Comparison of ENCODE assay signal across 27 cellular contexts in the genomic region with DNA sequence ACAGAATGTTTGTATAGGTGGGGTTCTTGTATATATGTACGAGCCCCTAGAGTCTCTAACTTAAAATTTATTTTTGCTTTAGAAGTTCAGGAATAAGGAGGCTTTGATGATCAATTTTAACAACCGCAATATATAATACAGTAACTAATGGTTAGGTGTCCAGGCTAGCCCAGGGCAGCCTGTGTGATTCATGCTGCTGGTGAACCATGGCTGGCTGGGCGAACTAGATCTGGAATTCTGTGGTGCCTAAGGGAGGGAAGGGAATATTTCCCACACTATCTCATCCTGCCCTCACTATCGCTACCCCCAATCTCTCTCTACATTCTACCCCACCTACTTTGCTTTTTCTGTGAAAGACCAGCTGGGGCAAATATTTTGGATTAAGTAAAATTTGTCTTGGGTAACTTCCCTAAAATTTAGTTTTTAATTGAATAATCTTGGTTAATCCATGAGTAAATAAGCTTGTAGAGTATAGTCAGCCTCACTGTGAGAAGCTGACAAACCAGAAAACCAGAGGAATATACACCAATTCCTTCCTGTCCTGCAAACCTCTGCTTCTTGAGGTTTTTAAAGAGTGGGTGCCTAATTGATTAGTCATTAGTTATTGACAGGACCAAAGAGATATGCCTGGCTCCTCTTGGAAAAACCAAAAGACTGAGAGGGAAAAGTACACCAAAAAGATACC.
DNase-seq lines count a peak whose midpoint lies in the region; ATAC-seq, FAIRE-seq and TF ChIP-seq lines count a peak whose summit lies in the region.
"Had no signal": no experiment of that assay in that cellular context is flagged by ENCODE, and none has a peak within 500 bp of the region (broad histone marks: within the 10 kb centered on the region; RNA-seq: fewer than 3 reads in every experiment).

No MANE protein-coding gene starts in this region.

- TF ChIP-seq CTCF in epithelial cell of esophagus (IDR thresholded peaks at IDR 0.05; ENCODE audit: insufficient read depth, low read depth, low read length, missing control alignments) = no peak
- no peak for TF ChIP-seq CTCF in WTC11 (IDR thresholded peaks at IDR 0.05)

- H3K4me3 Mint-ChIP-seq in WTC11 = no peak overlapping the region
- no peak overlapping the region for H3K4me3 Mint-ChIP-seq in activated T-helper 17 cell treated with anti-CD3 and anti-CD28 coated beads, Interleukin-2, amount 50 U/mL, for 72 hours
- H3K4me3 Mint-ChIP-seq: activated CD4-positive, alpha-beta memory T cell treated with anti-CD3 and anti-CD28 coated beads, Interleukin-2, amount 10 ng/mL, durations not matched to agents 7 days and 5 days; central memory CD8-positive, alpha-beta T cell; naive thymus-derived CD8-positive, alpha-beta T cell had no signal

- H3K9me3 Mint-ChIP-seq in WTC11 = no peaks in the 10 kb centered on the region
- H3K9me3 Mint-ChIP-seq in activated T-helper 17 cell treated with anti-CD3 and anti-CD28 coated beads, Interleukin-2, amount 50 U/mL, for 72 hours = no peaks in the 10 kb centered on the region
- H3K9me3 Mint-ChIP-seq: activated CD4-positive, alpha-beta memory T cell treated with anti-CD3 and anti-CD28 coated beads, Interleukin-2, amount 10 ng/mL, durations not matched to agents 7 days and 5 days; activated naive CD4-positive, alpha-beta T cell treated with anti-CD3 and anti-CD28 coated beads, Interleukin-2, amount 50 U/mL, for 72 hours; activated T-helper 2 cell treated with anti-CD3 and anti-CD28 coated beads, Interferon-gamma antibody, Interleukin-2, Interleukin-4, amounts not matched to agents 10 μg/mL and 5 μg/mL and 100 μg/mL, durations not matched to agents 14 hours and 24 hours and 36 hours; central memory CD8-positive, alpha-beta T cell; naive thymus-derived CD8-positive, alpha-beta T cell had no signal

- DNase-seq in ELR (ENCODE audit: low read depth) (peak; percentile 5), RCC 7860 (ENCODE audit: low spot score) (peak; percentile 28), epithelial cell of esophagus (ENCODE audit: low read depth) (peak; percentile 92), renal cortical epithelial cell (ENCODE audit: low read depth) (peak; percentile 23), WTC11 (ENCODE audit: low spot score) (no peak), amniotic stem cell (lab: John Stamatoyannopoulos, UW) (no peak)
- DNase-seq: activated CD4-positive, alpha-beta memory T cell treated with anti-CD3 and anti-CD28 coated beads, Interleukin-2, amount 10 ng/mL, durations not matched to agents 7 days and 5 days; activated CD4-positive, alpha-beta T cell treated with anti-CD3 and anti-CD28 coated beads for 1 hour; aorta; COR-L47; DND-41; naive thymus-derived CD8-positive, alpha-beta T cell; NCI-H187; NCI-H2171; NCI-H526; occipital lobe; SJCRH30; stomach; thyroid gland had no signal

- H3K27ac Mint-ChIP-seq in WTC11 = no peak overlapping the region
- no peak overlapping the region for H3K27ac Mint-ChIP-seq in activated T-helper 17 cell treated with anti-CD3 and anti-CD28 coated beads, Interleukin-2, amount 50 U/mL, for 72 hours
- H3K27ac Mint-ChIP-seq: activated CD4-positive, alpha-beta memory T cell treated with anti-CD3 and anti-CD28 coated beads, Interleukin-2, amount 10 ng/mL, durations not matched to agents 7 days and 5 days; activated naive CD4-positive, alpha-beta T cell treated with anti-CD3 and anti-CD28 coated beads, Interleukin-2, amount 50 U/mL, for 72 hours; activated T-helper 2 cell treated with anti-CD3 and anti-CD28 coated beads, Interferon-gamma antibody, Interleukin-2, Interleukin-4, amounts not matched to agents 10 μg/mL and 5 μg/mL and 100 μg/mL, durations not matched to agents 14 hours and 24 hours and 36 hours; naive thymus-derived CD8-positive, alpha-beta T cell had no signal

- CTCF ChIA-PET in WTC11 (lab: Charles Lee) = no interaction called here

- POLR2A ChIA-PET in WTC11 (lab: Charles Lee) = no interaction called here

- no peak for ATAC-seq in WTC11
- no peak for ATAC-seq in activated T-helper 17 cell treated with anti-CD3 and anti-CD28 coated beads, Interleukin-2, amount 50 U/mL, for 72 hours (replicated peaks)
- ATAC-seq: activated naive CD4-positive, alpha-beta T cell treated with anti-CD3 and anti-CD28 coated beads, Interleukin-2, amount 50 U/mL, for 72 hours; naive thymus-derived CD8-positive, alpha-beta T cell; Panc1 had no signal

- H3K4me1 Mint-ChIP-seq in WTC11 = no peaks in the 10 kb centered on the region
- H3K4me1 Mint-ChIP-seq in activated T-helper 17 cell treated with anti-CD3 and anti-CD28 coated beads, Interleukin-2, amount 50 U/mL, for 72 hours = no peaks in the 10 kb centered on the region
- H3K4me1 Mint-ChIP-seq: activated CD4-positive, alpha-beta memory T cell treated with anti-CD3 and anti-CD28 coated beads, Interleukin-2, amount 10 ng/mL, durations not matched to agents 7 days and 5 days; central memory CD8-positive, alpha-beta T cell; naive thymus-derived CD8-positive, alpha-beta T cell had no signal

- no peak overlapping the region for H3K4me3 ChIP-seq in epithelial cell of esophagus (ENCODE audit: low read length)
- H3K4me3 ChIP-seq: BLaER1, SJCRH30, stomach, thyroid gland had no signal

- peak; percentile 27 for FAIRE-seq in RCC 7860 (lab: Jason Lieb, UNC)
- FAIRE-seq: islet of Langerhans, TTC549 had no signal

- no peaks in the 10 kb centered on the region for H3K36me3 Mint-ChIP-seq in WTC11
- no peaks in the 10 kb centered on the region for H3K36me3 Mint-ChIP-seq in activated T-helper 17 cell treated with anti-CD3 and anti-CD28 coated beads, Interleukin-2, amount 50 U/mL, for 72 hours (ENCODE audit: low read depth)
- H3K36me3 Mint-ChIP-seq: activated naive CD4-positive, alpha-beta T cell treated with anti-CD3 and anti-CD28 coated beads, Interleukin-2, amount 50 U/mL, for 72 hours; naive thymus-derived CD8-positive, alpha-beta T cell had no signal

- H3K27me3 Mint-ChIP-seq in WTC11 (ENCODE audit: low read depth) = no peaks in the 10 kb centered on the region
- peaks cover 34% of the 10 kb centered on the region for H3K27me3 Mint-ChIP-seq in activated T-helper 17 cell treated with anti-CD3 and anti-CD28 coated beads, Interleukin-2, amount 50 U/mL, for 72 hours

TF ChIP-seq in WTC11, 78 proteins besides CTCF, POLR2A, EP300 and RAD21:
- TF ChIP-seq ZNF263 (CRISPR knock-in tag; IDR thresholded peaks at IDR 0.05; ENCODE audit: low read depth) = no peak
- TF ChIP-seq ZNF138 (CRISPR knock-in tag; conservative IDR thresholded peaks at IDR 0.05) = no peak
- no peak for TF ChIP-seq PRDM15 (CRISPR knock-in tag; IDR thresholded peaks at IDR 0.05)
- no peak for TF ChIP-seq IRF2 (CRISPR knock-in tag; IDR thresholded peaks at IDR 0.05; ENCODE audit: borderline replicate concordance, low read depth)
- TF ChIP-seq KAT7 (CRISPR knock-in tag; IDR thresholded peaks at IDR 0.05; ENCODE audit: borderline replicate concordance) = no peak
- no peak for TF ChIP-seq ZNF423 (CRISPR knock-in tag; IDR thresholded peaks at IDR 0.05)

Comparison
In these comparisons a context has a peak if more than half of its experiments do, and no peak if none do; other contexts are left out.
1. DNase-seq: peak in ELR (single experiment), RCC 7860 (single experiment), epithelial cell of esophagus (single experiment) and renal cortical epithelial cell (single experiment); none in WTC11 (single experiment) and amniotic stem cell (single experiment).